Comparison of ENCODE assay signal across 8 cellular contexts in genomic region chr17:3738562-3739295, GRCh38. TPM values are rescaled to one million over a fixed set of nuclear protein-coding genes. Genes with fewer than 3 reads are reported as not detected.
DNase-seq lines count a peak whose midpoint lies in the region; ATAC-seq, FAIRE-seq and TF ChIP-seq lines count a peak whose summit lies in the region.

No MANE protein-coding gene starts in this region.

- H3K4me1 ChIP-seq in body of pancreas (peaks cover 19% of the 10 kb centered on the region), lower lobe of right lung (peaks cover 15% of the 10 kb centered on the region)

- H3K27ac ChIP-seq in WERI-Rb-1 (no peak overlapping the region), body of pancreas (peak overlapping the region in 3 of 4 donors; percentile 72 to 78 (median 75)), lower lobe of right lung (peak overlapping the region; percentile 56)

- H3K4me3 ChIP-seq in WERI-Rb-1 (ENCODE audit: low read depth, low read length) (no peak overlapping the region), body of pancreas (no peak overlapping the region), lower lobe of right lung (peak overlapping the region; percentile 26)

- no peak for TF ChIP-seq POLR2A in GM12891 (IDR thresholded peaks at IDR 0.05; ENCODE audit: low read depth, low read length)
- TF ChIP-seq POLR2A in body of pancreas (IDR thresholded peaks at IDR 0.05) = peak in 2 of 3 donors; percentile 37 to 47

- intact Hi-C loops in body of pancreas (cut with DNase I) = loop anchor here (10.0 kb wide), 1 partner anchor 86 kb away; no protein-coding TSS in a partner anchor
- intact Hi-C loops in lower lobe of right lung (cut with DNase I) = no loop called here

- H3K27me3 ChIP-seq in WERI-Rb-1 (ENCODE audit: insufficient read depth, low read depth, severe bottlenecking) = no peaks in the 10 kb centered on the region
- no peaks in the 10 kb centered on the region for H3K27me3 ChIP-seq in body of pancreas
- H3K27me3 ChIP-seq in lower lobe of right lung (ENCODE audit: low read depth) = no peaks in the 10 kb centered on the region

- H3K36me3 ChIP-seq in WERI-Rb-1 (no peaks in the 10 kb centered on the region), body of pancreas (replicated peaks in 1 of 2; ENCODE audit: insufficient read depth in 1 of 2, low read depth in 2 of 2) (no peaks in the 10 kb centered on the region), lower lobe of right lung (no peaks in the 10 kb centered on the region)

- peak; percentile 16 for FAIRE-seq in GM12891 (lab: Jason Lieb, UNC)

- DNase-seq in GM12891 (ENCODE audit: insufficient read length, low spot score) = no peak
- peak; percentile 61 for DNase-seq in WERI-Rb-1
- peak; percentile 74 to 85 (median 82) for DNase-seq in body of pancreas
- DNase-seq in lower lobe of right lung = peak; percentile 72
- DNase-seq in stimulated activated CD8-positive, alpha-beta memory T cell treated with anti-CD3 and anti-CD28 coated beads, Interleukin-2, amount 100 ng/mL, for 48 hours (ENCODE audit: low read depth in 2 of 2) = peak; percentile 51 to 61
- no peak for DNase-seq in NCI-H226
- no peak for DNase-seq in SK-N-DZ (ENCODE audit: low spot score)

- ATAC-seq in body of pancreas = peak; percentile 77
- ATAC-seq in lower lobe of right lung = peak; percentile 83 to 90
- ATAC-seq in GM19395 (IDR thresholded peaks at IDR 0.05; ENCODE audit: unreplicated experiment) = no peak

- 17% methylated on average over 14 to 16 of the region's 16 CpGs for WGBS in body of pancreas, 2 donors

- TF ChIP-seq CTCF in WERI-Rb-1 (IDR thresholded peaks at IDR 0.05; ENCODE audit: low read depth, low read length) (no peak), body of pancreas (IDR thresholded peaks at IDR 0.05) (peak in 1 of 7 experiments; percentile 3), lower lobe of right lung (IDR thresholded peaks at IDR 0.05) (no peak)

- H3K9me3 ChIP-seq in WERI-Rb-1 (ENCODE audit: severe bottlenecking) = no peaks in the 10 kb centered on the region
- no peaks in the 10 kb centered on the region for H3K9me3 ChIP-seq in body of pancreas
- no peaks in the 10 kb centered on the region for H3K9me3 ChIP-seq in lower lobe of right lung

TF ChIP-seq in GM12891, 5 proteins besides CTCF, POLR2A, EP300 and RAD21:
- TF ChIP-seq POLR2AphosphoS5 (IDR thresholded peaks at IDR 0.05; ENCODE audit: low read depth, low read length) (no peak), SPI1 (IDR thresholded peaks at IDR 0.05; ENCODE audit: low read depth, low read length) (no peak), POU2F2 (IDR thresholded peaks at IDR 0.05; ENCODE audit: low read depth, low read length) (no peak), TAF1 (IDR thresholded peaks at IDR 0.05; ENCODE audit: low read depth, low read length) (no peak), PAX5 (IDR thresholded peaks at IDR 0.05; ENCODE audit: insufficient read depth, low read length, severe bottlenecking) (no peak)
TF ChIP-seq in GM12891: peak in this region for 0.

RNA-seq across cellular contexts. Expression of gene HASPIN, which starts 15.0 kb away (rescaled TPM):
- polyA plus RNA-seq in GM12891 (2012; ENCODE audit: low read depth, missing spikeins) = 3.9 TPM
- total RNA-seq in body of pancreas = not detected
- 0.68 TPM for total RNA-seq in lower lobe of right lung
- 15.4 and 20.0 TPM in 2 replicates for polyA plus RNA-seq in SK-N-DZ (2014; cell fraction: cytosol; rRNA removed)
- 5.6 TPM in 2 replicates for polyA plus RNA-seq in SK-N-DZ (2014; cell fraction: nucleus; rRNA removed)

RNA-seq across cellular contexts. Expression of gene P2RX5, which starts 42.8 kb away (rescaled TPM):
- polyA plus RNA-seq in GM12891 (2012; ENCODE audit: low read depth, missing spikeins) = 14.0 TPM
- total RNA-seq in body of pancreas = under 1 TPM; 0.52 to 0.99 TPM
- 2.5 TPM for total RNA-seq in lower lobe of right lung
- 7.1 and 12.2 TPM in 2 replicates for polyA plus RNA-seq in SK-N-DZ (2014; cell fraction: cytosol; rRNA removed)
- polyA plus RNA-seq in SK-N-DZ (2014; cell fraction: nucleus; rRNA removed) = 14.6 and 15.2 TPM in 2 replicates

Comparison
In these comparisons a context has a peak if more than half of its experiments do, and no peak if none do; other contexts are left out.
1. DNase-seq: peak in WERI-Rb-1 (single experiment), body of pancreas (4 of 4), lower lobe of right lung (single experiment) and stimulated activated CD8-positive, alpha-beta memory T cell treated with anti-CD3 and anti-CD28 coated beads, Interleukin-2, amount 100 ng/mL, for 48 hours (2 of 2); none in GM12891 (single experiment), NCI-H226 (single experiment) and SK-N-DZ (single experiment).